10 cellular contexts compared by ENCODE assay signal in genomic region chrX:72123471-72124185, GRCh38. TPM values are rescaled to one million over a fixed set of nuclear protein-coding genes. Genes with fewer than 3 reads are reported as not detected.
DNase-seq lines count a peak whose midpoint lies in the region; ATAC-seq and TF ChIP-seq lines count a peak whose summit lies in the region.
"Had no signal": no experiment of that assay in that cellular context is flagged by ENCODE, and none has a peak within 500 bp of the region (broad histone marks: within the 10 kb centered on the region; RNA-seq: fewer than 3 reads in every experiment).

No MANE protein-coding gene starts in this region.

- peaks cover 84% of the 10 kb centered on the region for H3K4me1 Mint-ChIP-seq in CD14-positive monocyte
- peaks cover 61% of the 10 kb centered on the region for H3K4me1 Mint-ChIP-seq in osteocyte (ENCODE audit: unreplicated experiment)

- H3K27me3 Mint-ChIP-seq in CD14-positive monocyte (ENCODE audit: low read depth in 3 of 3) (peaks cover 0 to 34% (median 0%) of the 10 kb centered on the region in 3 donors), osteocyte (ENCODE audit: unreplicated experiment) (no peaks in the 10 kb centered on the region)

- no peak overlapping the region for H3K4me3 ChIP-seq in fibroblast of villous mesenchyme (ENCODE audit: low read depth, low read length)

- H3K27ac Mint-ChIP-seq in CD14-positive monocyte, result peak overlapping the region; percentile 92 to 98 (median 96)
- H3K27ac Mint-ChIP-seq in osteocyte (ENCODE audit: unreplicated experiment), result peak overlapping the region; percentile 91

- DNase-seq in CD14-positive monocyte (ENCODE audit: low spot score) (peak; percentile 78), RPMI7951 (ENCODE audit: low read depth) (peak; percentile 63), fibroblast of villous mesenchyme (ENCODE audit: low read depth) (peak; percentile 64), osteocyte (ENCODE audit: extremely low spot score, unreplicated experiment) (no peak), NCI-H1092 (lab: John Stamatoyannopoulos, UW) (no peak)
- DNase-seq: activated gamma-delta T cell treated with Interleukin-2 at 50 U/mL for 16 hours; stimulated activated naive CD4-positive, alpha-beta T cell had no signal

- intact Hi-C loops in CD14-positive monocyte (cut with micrococcal nuclease), result loop anchor here (2.0 to 10.0 kb wide), 3 partner anchors 15 to 69 kb away; no protein-coding TSS in a partner anchor

- H3K4me3 Mint-ChIP-seq in CD14-positive monocyte, result peak overlapping the region; percentile 24 to 30
- peak overlapping the region; percentile 26 for H3K4me3 Mint-ChIP-seq in osteocyte (ENCODE audit: unreplicated experiment)

- ATAC-seq in GM18861 (IDR thresholded peaks at IDR 0.05; ENCODE audit: unreplicated experiment) (no peak), GM21447 (IDR thresholded peaks at IDR 0.05; ENCODE audit: unreplicated experiment) (no peak), GM21360 (IDR thresholded peaks at IDR 0.05; ENCODE audit: unreplicated experiment) (no peak)

- peaks cover 6 to 13% of the 10 kb centered on the region in 2 donors for H3K36me3 Mint-ChIP-seq in CD14-positive monocyte
- no peaks in the 10 kb centered on the region for H3K36me3 Mint-ChIP-seq in osteocyte (ENCODE audit: unreplicated experiment)

- H3K9me3 Mint-ChIP-seq in CD14-positive monocyte (peaks cover 0 to 5% (median 0%) of the 10 kb centered on the region in 7 donors), osteocyte (ENCODE audit: unreplicated experiment) (peaks cover 6% of the 10 kb centered on the region)

- TF ChIP-seq CTCF in CD14-positive monocyte (IDR thresholded peaks at IDR 0.05), result no peak
- no peak for TF ChIP-seq CTCF in fibroblast of villous mesenchyme (IDR thresholded peaks at IDR 0.05; ENCODE audit: insufficient read depth, low read depth, low read length)
- no peak for TF ChIP-seq CTCF in osteocyte (IDR thresholded peaks at IDR 0.05)

RNA-seq across cellular contexts. Expression of gene RTL5, which starts 8.1 kb away (rescaled TPM):
- polyA plus RNA-seq in CD14-positive monocyte, result under 1 TPM; 0.24 to 0.59 TPM
- total RNA-seq in RPMI7951 (2014; rRNA removed; shearing (Covaris generic)), result 0.78 and 1.2 TPM in 2 replicates
- 1.3 and 2.2 TPM in 2 replicates for total RNA-seq in fibroblast of villous mesenchyme
- total RNA-seq in osteocyte, result 19.5 and 19.9 TPM in 2 replicates

RNA-seq across cellular contexts. Expression of gene PIN4, which starts 57.9 kb away (rescaled TPM):
- polyA plus RNA-seq in CD14-positive monocyte, result 10 to 100 TPM; 16.7 to 20.8 TPM
- total RNA-seq in RPMI7951 (2014; rRNA removed; shearing (Covaris generic)), result 33.8 and 36.6 TPM in 2 replicates
- total RNA-seq in fibroblast of villous mesenchyme (6.9 and 10.6 TPM in 2 replicates), osteocyte (10.9 and 12.1 TPM in 2 replicates)

Comparison
In these comparisons a context has a peak if more than half of its experiments do, and no peak if none do; other contexts are left out.
1. DNase-seq: peak in CD14-positive monocyte (single experiment), RPMI7951 (single experiment) and fibroblast of villous mesenchyme (single experiment); none in osteocyte (single experiment) and NCI-H1092 (single experiment).